In the genomic region with DNA sequence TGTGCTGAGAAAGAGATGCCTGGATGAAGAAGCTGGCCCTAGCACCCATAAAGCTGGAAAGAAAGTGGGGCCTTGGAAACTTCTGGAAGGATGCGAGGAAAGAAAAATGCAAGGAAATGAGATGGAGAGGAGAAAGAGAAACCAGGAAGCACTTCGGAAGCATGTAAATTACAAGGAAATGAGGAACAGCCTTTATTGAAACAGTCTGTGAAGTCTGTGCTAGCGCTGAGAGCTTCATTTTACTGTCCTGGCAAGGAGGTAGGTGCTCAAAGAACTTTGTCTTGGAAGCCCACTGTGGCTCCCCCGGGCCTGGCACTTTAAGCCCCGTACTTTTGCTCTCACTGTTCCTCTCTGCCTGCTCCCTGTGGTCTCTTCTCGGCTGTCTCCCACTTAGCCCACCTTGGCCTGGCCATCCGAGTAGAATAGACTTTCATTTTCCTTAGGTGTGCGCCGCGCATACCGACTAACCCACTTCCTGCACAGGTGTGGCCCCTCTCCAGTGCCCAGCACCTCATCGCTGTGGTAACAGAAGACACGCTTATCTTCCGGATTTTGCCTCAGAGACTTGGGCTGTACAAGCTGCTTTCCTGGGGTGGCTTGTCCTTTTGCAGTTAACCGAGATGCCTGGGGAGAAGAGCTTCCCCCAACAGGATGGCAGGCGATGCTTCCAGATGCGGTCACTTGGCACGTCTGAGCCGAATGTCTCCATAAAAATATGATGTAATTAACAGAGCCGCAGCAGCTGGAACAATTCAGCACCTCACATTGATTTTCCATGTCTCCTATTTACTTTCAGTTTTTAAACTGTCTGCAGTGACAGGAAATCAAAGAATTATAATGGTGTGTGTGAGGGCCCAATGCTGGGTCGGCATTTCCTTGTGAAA, we compare ENCODE assay signal across 8 cellular contexts.
DNase-seq lines count a peak whose midpoint lies in the region; ATAC-seq and TF ChIP-seq lines count a peak whose summit lies in the region.

No MANE protein-coding gene starts in this region.

- H3K27me3 Mint-ChIP-seq in activated CD4-positive, alpha-beta memory T cell treated with anti-CD3 and anti-CD28 coated beads, Interleukin-2, amount 10 ng/mL, durations not matched to agents 7 days and 5 days: peaks cover 10% of the 10 kb centered on the region
- peaks cover 15% of the 10 kb centered on the region for H3K27me3 Mint-ChIP-seq in nephron progenitor cell (ENCODE audit: low read depth, poor library complexity)

- no peaks in the 10 kb centered on the region for H3K27me3 ChIP-seq in right cardiac atrium (ENCODE audit: control insufficient read depth, insufficient read depth)

- no peak for TF ChIP-seq CTCF in nephron progenitor cell (IDR thresholded peaks at IDR 0.05)

- ATAC-seq in HG03442 (IDR thresholded peaks at IDR 0.05; ENCODE audit: unreplicated experiment) (peak; percentile 81), right cardiac atrium (peak; percentile 66 to 75)

- peaks cover 14% of the 10 kb centered on the region for H3K4me1 Mint-ChIP-seq in activated CD4-positive, alpha-beta memory T cell treated with anti-CD3 and anti-CD28 coated beads, Interleukin-2, amount 10 ng/mL, durations not matched to agents 7 days and 5 days
- peaks cover 79% of the 10 kb centered on the region for H3K4me1 Mint-ChIP-seq in nephron progenitor cell

- POLR2A ChIA-PET in activated CD4-positive, alpha-beta memory T cell treated with anti-CD3 and anti-CD28 coated beads, Interleukin-2, amount 10 ng/mL, durations not matched to agents 7 days and 5 days (lab: Charles Lee): no interaction called here

- no peaks in the 10 kb centered on the region for H3K9me3 ChIP-seq in right cardiac atrium (ENCODE audit: control insufficient read depth, low read length)

- no peak overlapping the region for H3K27ac Mint-ChIP-seq in activated CD4-positive, alpha-beta memory T cell treated with anti-CD3 and anti-CD28 coated beads, Interleukin-2, amount 10 ng/mL, durations not matched to agents 7 days and 5 days
- H3K27ac Mint-ChIP-seq in nephron progenitor cell: no peak overlapping the region

- intact Hi-C loops in right cardiac atrium (cut with DNase I): loop anchor here in 1 of 4 donors (5.0 kb wide), 1 partner anchor 48 kb away; no protein-coding TSS in a partner anchor

- CTCF ChIA-PET in activated CD4-positive, alpha-beta memory T cell treated with anti-CD3 and anti-CD28 coated beads, Interleukin-2, amount 10 ng/mL, durations not matched to agents 7 days and 5 days (lab: Charles Lee): interaction anchor here (0.6 kb wide), 1 partner anchor 691 kb away, joined by 3 read pairs; no protein-coding TSS in a partner anchor

- 36% methylated on average over 21 of the region's 21 CpGs for WGBS in right cardiac atrium

- peak overlapping the region; percentile 30 for H3K4me3 ChIP-seq in right cardiac atrium (ENCODE audit: low read length)

- H3K4me1 ChIP-seq in right cardiac atrium (ENCODE audit: control insufficient read depth, insufficient read depth, low read length): no peaks in the 10 kb centered on the region

- peak overlapping the region; percentile 65 for H3K4me3 Mint-ChIP-seq in activated CD4-positive, alpha-beta memory T cell treated with anti-CD3 and anti-CD28 coated beads, Interleukin-2, amount 10 ng/mL, durations not matched to agents 7 days and 5 days
- no peak overlapping the region for H3K4me3 Mint-ChIP-seq in nephron progenitor cell

- peak overlapping the region; percentile 26 for H3K27ac ChIP-seq in right cardiac atrium (ENCODE audit: low read length)

- peak; percentile 12 for DNase-seq in activated T-cell treated with anti-CD3 and anti-CD28 coated beads for 1 hour (ENCODE audit: low read depth)
- no peak for DNase-seq in activated T-cell treated with anti-CD3 and anti-CD28 coated beads for 4 hours
- DNase-seq in activated CD4-positive, alpha-beta memory T cell treated with anti-CD3 and anti-CD28 coated beads, Interleukin-2, amount 10 ng/mL, durations not matched to agents 7 days and 5 days: peak; percentile 45
- peak; percentile 65 to 85 (median 80) for DNase-seq in right cardiac atrium
- peak; percentile 7 for DNase-seq in stromal cell of bone marrow (ENCODE audit: low read depth)
- no peak for DNase-seq in nephron progenitor cell
- DNase-seq in SKM-1 (lab: John Stamatoyannopoulos, UW; ENCODE audit: unreplicated experiment): no peak

- H3K36me3 Mint-ChIP-seq in activated CD4-positive, alpha-beta memory T cell treated with anti-CD3 and anti-CD28 coated beads, Interleukin-2, amount 10 ng/mL, durations not matched to agents 7 days and 5 days (ENCODE audit: low read depth): no peaks in the 10 kb centered on the region
- H3K36me3 Mint-ChIP-seq in nephron progenitor cell (ENCODE audit: low read depth): peaks cover 5% of the 10 kb centered on the region

- H3K9me3 Mint-ChIP-seq in activated CD4-positive, alpha-beta memory T cell treated with anti-CD3 and anti-CD28 coated beads, Interleukin-2, amount 10 ng/mL, durations not matched to agents 7 days and 5 days: no peaks in the 10 kb centered on the region
- peaks cover 7% of the 10 kb centered on the region for H3K9me3 Mint-ChIP-seq in nephron progenitor cell

Comparison
In these comparisons a context has a peak if more than half of its experiments do, and no peak if none do; other contexts are left out.
1. DNase-seq: peak in activated T-cell treated with anti-CD3 and anti-CD28 coated beads for 1 hour (single experiment), activated CD4-positive, alpha-beta memory T cell treated with anti-CD3 and anti-CD28 coated beads, Interleukin-2, amount 10 ng/mL, durations not matched to agents 7 days and 5 days (single experiment), right cardiac atrium (3 of 3) and stromal cell of bone marrow (single experiment); none in activated T-cell treated with anti-CD3 and anti-CD28 coated beads for 4 hours (single experiment), nephron progenitor cell (single experiment) and SKM-1 (single experiment).